Comparison of ENCODE assay signal across 8 cellular contexts in genomic region chr12:31403099-31403607, GRCh38.
DNase-seq lines count a peak whose midpoint lies in the region; TF ChIP-seq lines count a peak whose summit lies in the region.
"Not testable (repeated sequence)": the region's sequence is repeated elsewhere in the genome, so short reads cannot be mapped to it uniquely, and the experiment has no call there.

No MANE protein-coding gene starts in this region.

- H4K20me1 ChIP-seq in Karpas-422 (ENCODE audit: insufficient read depth, low read depth, low read length); OCI-LY7 (ENCODE audit: insufficient read depth, low read length): not testable (repeated sequence)

- not testable (repeated sequence) for H3K9me2 ChIP-seq in Karpas-422 (replicated peaks; ENCODE audit: insufficient read depth, low read length); OCI-LY7 (ENCODE audit: insufficient read depth, low read length)

- peak; percentile 54 for DNase-seq in GDM1 (lab: John Stamatoyannopoulos, UW)
- DNase-seq in H4 (ENCODE audit: low spot score) = peak; percentile 96
- DNase-seq in Karpas-422 = peak; percentile 93
- peak; percentile 91 for DNase-seq in OCI-LY7 (ENCODE audit: low spot score)
- peak; percentile 33 for DNase-seq in activated T-cell treated with anti-CD3 and anti-CD28 coated beads for 24 hours (ENCODE audit: low read depth)
- peak; percentile 60 for DNase-seq in epithelial cell of prostate (ENCODE audit: low read depth, low spot score)
- peak; percentile 88 for DNase-seq in myocyte (ENCODE audit: low read depth)
- peak; percentile 86 for DNase-seq in stromal cell of bone marrow (ENCODE audit: low read depth)

- intact Hi-C loops in OCI-LY7 (cut with micrococcal nuclease; ENCODE audit: unreplicated experiment) = loop anchor here (1.0 to 5.0 kb wide), 6 partner anchors 76 to 909 kb away; partner anchors contain the start of genes ETFBKMT and SINHCAF

- peak; percentile 93 for TF ChIP-seq CTCF in OCI-LY7 (conservative IDR thresholded peaks at IDR 0.05; ENCODE audit: low read length)

- not testable (repeated sequence) for BruUV-seq in OCI-LY7 (replicated peaks; lab: Mats Ljungman, UMichigan)

- not testable (repeated sequence) for H3K9me3 ChIP-seq in Karpas-422 (ENCODE audit: low read length); OCI-LY7 (ENCODE audit: low read length)

- H3K4me3 ChIP-seq in Karpas-422 (ENCODE audit: low read length); OCI-LY7 (ENCODE audit: low read depth, low read length, poor library complexity, severe bottlenecking): not testable (repeated sequence)

- not testable (repeated sequence) for H3K4me2 ChIP-seq in Karpas-422 (ENCODE audit: low read depth, low read length, poor library complexity, severe bottlenecking); OCI-LY7 (ENCODE audit: low read length)

- not testable (repeated sequence) for H3K36me3 ChIP-seq in Karpas-422 (ENCODE audit: insufficient read depth, low read length)
- H3K36me3 ChIP-seq in OCI-LY7 (ENCODE audit: insufficient read depth, low read length) = peaks cover 20% of the 10 kb centered on the region

- not testable (repeated sequence) for H3K27ac ChIP-seq in Karpas-422 (ENCODE audit: low read length); epithelial cell of prostate
- H3K27ac ChIP-seq in OCI-LY7 (ENCODE audit: low read depth, low read length, poor library complexity, severe bottlenecking) = peak overlapping the region; percentile 31

- H2AFZ ChIP-seq in Karpas-422 (ENCODE audit: low read length); OCI-LY7 (ENCODE audit: low read length): not testable (repeated sequence)

- POLR2A ChIA-PET in OCI-LY7 (lab: Charles Lee) = interaction anchor here (0.5 to 1.5 kb wide), 6 partner anchors 9 to 557 kb away, joined by 3 to 7 read pairs (median 4); no protein-coding TSS in a partner anchor

- peaks cover 29% of the 10 kb centered on the region for H3K4me1 ChIP-seq in Karpas-422 (ENCODE audit: low read length)
- H3K4me1 ChIP-seq in OCI-LY7 (ENCODE audit: insufficient read depth, low read length, poor library complexity, severe bottlenecking) = peaks cover 65% of the 10 kb centered on the region

- H3K27me3 ChIP-seq in Karpas-422 (ENCODE audit: low read length) = not testable (repeated sequence)

- not testable (repeated sequence) for H3K9ac ChIP-seq in Karpas-422 (ENCODE audit: low read length)

- CTCF ChIA-PET in OCI-LY7 (lab: Charles Lee; ENCODE audit: unreplicated experiment) = interaction anchor here (1.0 kb wide), 1 partner anchor 233 kb away, joined by 4 read pairs; no protein-coding TSS in a partner anchor

- not testable (repeated sequence) for H3K79me2 ChIP-seq in Karpas-422 (ENCODE audit: low read length); OCI-LY7 (ENCODE audit: insufficient read depth, low read depth, low read length)

Comparison
In these comparisons a context has a peak if more than half of its experiments do, and no peak if none do; other contexts are left out.
1. DNase-seq: peak in every context shown above with its lines; median percentile 96 in H4; 93 in Karpas-422; 91 in OCI-LY7; 88 in myocyte; 86 in stromal cell of bone marrow; 60 in epithelial cell of prostate; 54 in GDM1; 33 in activated T-cell treated with anti-CD3 and anti-CD28 coated beads for 24 hours.